Comparison of ENCODE assay signal across 13 cellular contexts in genomic region chr3:108219336-108219735, GRCh38. TPM values are rescaled to one million over a fixed set of nuclear protein-coding genes. Genes with fewer than 3 reads are reported as not detected.
A peak's percentile ranks its signal among the peaks of the same experiment; 100 is the strongest.
DNase-seq lines count a peak whose midpoint lies in the region; ATAC-seq, FAIRE-seq and TF ChIP-seq lines count a peak whose summit lies in the region.
"Had no signal": no experiment of that assay in that cellular context is flagged by ENCODE, and none has a peak within 500 bp of the region (broad histone marks: within the 10 kb centered on the region; RNA-seq: fewer than 3 reads in every experiment).

No MANE protein-coding gene starts in this region.

- FAIRE-seq in D721Med (lab: Jason Lieb, UNC) = peak; percentile 48

- H3K4me3 Mint-ChIP-seq in immature natural killer cell = no peak overlapping the region

- peaks cover 47 to 56% of the 10 kb centered on the region in 2 donors for H3K4me1 Mint-ChIP-seq in immature natural killer cell

- H3K36me3 Mint-ChIP-seq in immature natural killer cell = peaks cover 9 to 12% (median 11%) of the 10 kb centered on the region in 3 donors

- no peaks in the 10 kb centered on the region for H3K9me3 Mint-ChIP-seq in immature natural killer cell

- TF ChIP-seq CTCF in D721Med (IDR thresholded peaks at IDR 0.05; ENCODE audit: insufficient read depth, missing control alignments) = no peak

- ATAC-seq in GM19438 (IDR thresholded peaks at IDR 0.05; ENCODE audit: low read depth, unreplicated experiment) (peak; percentile 25), HG03442 (IDR thresholded peaks at IDR 0.05; ENCODE audit: unreplicated experiment) (no peak), GM21723 (IDR thresholded peaks at IDR 0.05; ENCODE audit: unreplicated experiment) (no peak), GM21367 (IDR thresholded peaks at IDR 0.05; ENCODE audit: unreplicated experiment) (no peak), HG02642 (IDR thresholded peaks at IDR 0.05; ENCODE audit: poor library complexity, unreplicated experiment) (no peak)

- no peak for DNase-seq in D721Med (ENCODE audit: insufficient read length, low spot score)
- DNase-seq in NCI-H146 treated with DMSO at 0.1 percent for 48 hours (lab: John Stamatoyannopoulos, UW; ENCODE audit: unreplicated experiment) = peak; percentile 57
- DNase-seq in immature natural killer cell = no peak
- DNase-seq: activated CD4-positive, CD25-positive, alpha-beta regulatory T cell treated with anti-CD3 and anti-CD28 coated beads, Interleukin-2, amount 50 U/mL, for 72 hours; cortex of kidney; NCI-H1105; NCI-H524; small intestine had no signal

- peaks cover 7 to 15% (median 8%) of the 10 kb centered on the region in 3 donors for H3K27me3 Mint-ChIP-seq in immature natural killer cell (ENCODE audit: low read depth in 3 of 3)

- peak overlapping the region in 4 of 6 donors; percentile 60 to 100 (median 81) for H3K27ac Mint-ChIP-seq in immature natural killer cell

RNA-seq across cellular contexts. Expression of gene IFT57, which starts 2.9 kb away (rescaled TPM):
- 10 to 100 TPM; 10.8 to 28.9 (median 22.6) TPM for polyA plus RNA-seq in immature natural killer cell
